Comparison of ENCODE assay signal across 16 cellular contexts in the genomic region with DNA sequence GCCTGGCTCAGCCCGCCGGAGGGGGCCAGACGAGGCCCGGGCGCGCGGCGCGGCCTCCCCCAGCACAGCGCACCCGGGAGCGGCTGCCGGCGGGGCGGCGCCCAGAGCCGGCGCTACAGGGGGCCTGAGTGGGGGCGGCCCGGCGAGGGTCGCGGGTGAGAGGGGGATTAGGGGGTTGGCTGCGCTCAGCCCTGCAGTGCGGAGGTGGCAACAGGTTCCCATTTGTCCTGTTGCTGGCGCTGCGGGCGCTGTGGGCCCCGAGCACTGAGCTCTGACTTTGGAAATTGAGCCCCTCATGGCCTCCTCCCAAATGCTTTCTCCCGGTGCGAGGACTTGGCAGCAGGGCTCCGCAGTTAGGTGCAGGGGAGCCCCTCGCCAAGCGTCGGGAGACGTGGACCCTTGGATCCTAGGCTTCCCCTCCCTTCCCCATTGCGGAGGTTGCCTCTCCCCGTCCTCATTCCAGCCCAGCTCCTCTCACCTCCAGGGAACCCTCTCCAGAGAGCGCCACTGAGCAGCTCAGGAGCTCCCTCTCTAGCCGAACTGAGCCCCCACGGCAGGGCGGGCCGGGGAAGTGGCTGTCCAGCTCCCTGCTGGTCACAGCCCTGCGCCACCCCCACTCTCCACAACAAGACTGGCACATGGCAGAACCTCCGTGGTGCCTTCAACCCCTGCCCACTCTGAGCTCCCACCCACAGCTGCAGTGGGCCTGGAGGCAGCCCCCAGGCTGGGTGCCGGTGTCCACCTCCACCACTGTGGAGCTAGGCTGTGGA. TPM values are rescaled to one million over a fixed set of nuclear protein-coding genes. Genes with fewer than 3 reads are reported as not detected.
DNase-seq lines count a peak whose midpoint lies in the region; ATAC-seq, FAIRE-seq and TF ChIP-seq lines count a peak whose summit lies in the region.
"Had no signal": no experiment of that assay in that cellular context is flagged by ENCODE, and none has a peak within 500 bp of the region (broad histone marks: within the 10 kb centered on the region; RNA-seq: fewer than 3 reads in every experiment).

No MANE protein-coding gene starts in this region.

- H3K27me3 Mint-ChIP-seq in effector memory CD8-positive, alpha-beta T cell: peaks cover 9 to 51% of the 10 kb centered on the region in 2 donors

- no peak for FAIRE-seq in GM19239 (lab: Jason Lieb, UNC)
- FAIRE-seq: A204.1, G401.6 had no signal

- peaks cover 4 to 5% of the 10 kb centered on the region in 2 donors for H3K4me1 Mint-ChIP-seq in effector memory CD8-positive, alpha-beta T cell (ENCODE audit: low read depth in 2 of 2)

- H3K27ac ChIP-seq in ovary: no peak overlapping the region
- H3K27ac ChIP-seq: heart left ventricle, SJSA1 had no signal

- TF ChIP-seq POLR2A in ovary (IDR thresholded peaks at IDR 0.05): no peak

- no peak for TF ChIP-seq CTCF in ovary (IDR thresholded peaks at IDR 0.05)

- ATAC-seq in effector memory CD8-positive, alpha-beta T cell (replicated peaks): no peak
- no peak for ATAC-seq in GM18502 (IDR thresholded peaks at IDR 0.05; ENCODE audit: poor library complexity, unreplicated experiment)

- H3K36me3 ChIP-seq in ovary: no peaks in the 10 kb centered on the region
- H3K36me3 ChIP-seq: heart left ventricle, SJSA1 had no signal

- no peaks in the 10 kb centered on the region for H3K9me3 Mint-ChIP-seq in effector memory CD8-positive, alpha-beta T cell
- H3K9me3 Mint-ChIP-seq: activated naive CD8-positive, alpha-beta T cell treated with anti-CD3 and anti-CD28 coated beads, Interleukin-2, amount 10 ng/mL, durations not matched to agents 7 days and 5 days had no signal

- in situ Hi-C loops in KBM-7 (cut with MboI; ENCODE audit: low pct_unique_long_range_greater_than_20kb, low sequenced_read_pairs): no loop called here

- no peak overlapping the region for H3K4me3 ChIP-seq in ovary
- H3K4me3 ChIP-seq: SJSA1 had no signal

- no peak overlapping the region for H3K27ac Mint-ChIP-seq in effector memory CD8-positive, alpha-beta T cell
- H3K27ac Mint-ChIP-seq: activated naive CD8-positive, alpha-beta T cell treated with anti-CD3 and anti-CD28 coated beads, Interleukin-2, amount 10 ng/mL, durations not matched to agents 7 days and 5 days had no signal

- H3K36me3 Mint-ChIP-seq in effector memory CD8-positive, alpha-beta T cell (ENCODE audit: insufficient read depth): no peaks in the 10 kb centered on the region
- H3K36me3 Mint-ChIP-seq: activated naive CD8-positive, alpha-beta T cell treated with anti-CD3 and anti-CD28 coated beads, Interleukin-2, amount 10 ng/mL, durations not matched to agents 7 days and 5 days had no signal

- peak overlapping the region; percentile 15 to 51 for H3K4me3 Mint-ChIP-seq in effector memory CD8-positive, alpha-beta T cell
- H3K4me3 Mint-ChIP-seq: activated naive CD8-positive, alpha-beta T cell treated with anti-CD3 and anti-CD28 coated beads, Interleukin-2, amount 10 ng/mL, durations not matched to agents 7 days and 5 days had no signal

- TF ChIP-seq EP300 in ovary (IDR thresholded peaks at IDR 0.05): no peak

- H3K9me3 ChIP-seq in ovary: no peaks in the 10 kb centered on the region
- H3K9me3 ChIP-seq: heart left ventricle, SJSA1 had no signal

- WGBS in ovary, 3 donors: 26 to 40% (median 26%) methylated on average over 32 to 46 of the region's 46 CpGs

- no peaks in the 10 kb centered on the region for H3K27me3 ChIP-seq in ovary

- intact Hi-C loops in ovary (cut with DNase I): no loop called here

- DNase-seq in DMS79 treated with DMSO at 0.1 percent for 48 hours (lab: John Stamatoyannopoulos, UW) (peak; percentile 16), DMS79 (lab: John Stamatoyannopoulos, UW) (no peak), KBM-7 (peak; percentile 21), ovary (peak in 4 of 5 donors; percentile 4 to 26 (median 10)), GM19239 (ENCODE audit: insufficient read length, low spot score) (no peak), NK-92 (lab: John Stamatoyannopoulos, UW; ENCODE audit: unreplicated experiment) (no peak)
- DNase-seq in effector memory CD8-positive, alpha-beta T cell: no peak
- DNase-seq: effector memory CD4-positive, alpha-beta T cell; NCI-H345 had no signal

- no peaks in the 10 kb centered on the region for H3K4me1 ChIP-seq in ovary (ENCODE audit: insufficient read depth)
- H3K4me1 ChIP-seq: SJSA1 had no signal

RNA-seq across cellular contexts. Expression of a gene that starts 2.5 kb away (rescaled TPM):
- 1 to 10 TPM in 3 of 7 donors, under 1 TPM in 4; 0.12 to 3.7 (median 0.74) TPM for total RNA-seq in ovary
- polyA plus RNA-seq in ovary: under 1 TPM in 1 of 2 donors, not detected in 1; 0.28 TPM
- total RNA-seq: activated naive CD8-positive, alpha-beta T cell treated with anti-CD3 and anti-CD28 coated beads, Interleukin-2, amount 10 ng/mL, durations not matched to agents 7 days and 5 days; LHCN-M2 had no signal

RNA-seq across cellular contexts. Expression of a gene that starts 29.1 kb away (rescaled TPM):
- total RNA-seq in ovary: 1 to 10 TPM in 4 of 7 donors, under 1 TPM in 2, not detected in 1; 0.51 to 5.9 (median 1.6) TPM
- 1 to 10 TPM in 1 of 2 donors, under 1 TPM in 1; 0.87 to 1.1 TPM for polyA plus RNA-seq in ovary
- total RNA-seq: LHCN-M2, SJSA1 had no signal

RNA-seq across cellular contexts. Expression of a gene that starts 43.2 kb away (rescaled TPM):
- 10 to 100 TPM in 5 of 7 donors, 1 to 10 TPM in 2; 6.3 to 23.5 (median 16.3) TPM for total RNA-seq in ovary
- 10 to 100 TPM in 1 of 2 donors, 1 to 10 TPM in 1; 7.5 to 10.0 TPM for polyA plus RNA-seq in ovary

RNA-seq across cellular contexts. Expression of a gene that starts 45.6 kb away (rescaled TPM):
- 10 to 100 TPM; 15.5 to 20.0 (median 19.3) TPM for total RNA-seq in ovary
- 10 to 100 TPM; 16.8 to 23.8 TPM for polyA plus RNA-seq in ovary

Comparison
In these comparisons a context has a peak if more than half of its experiments do, and no peak if none do; other contexts are left out.
1. DNase-seq: peak in DMS79 treated with DMSO at 0.1 percent for 48 hours (single experiment), KBM-7 (single experiment) and ovary (4 of 5); none in DMS79 (single experiment), effector memory CD8-positive, alpha-beta T cell (0 of 3), GM19239 (single experiment) and NK-92 (single experiment).